In the genomic region with DNA sequence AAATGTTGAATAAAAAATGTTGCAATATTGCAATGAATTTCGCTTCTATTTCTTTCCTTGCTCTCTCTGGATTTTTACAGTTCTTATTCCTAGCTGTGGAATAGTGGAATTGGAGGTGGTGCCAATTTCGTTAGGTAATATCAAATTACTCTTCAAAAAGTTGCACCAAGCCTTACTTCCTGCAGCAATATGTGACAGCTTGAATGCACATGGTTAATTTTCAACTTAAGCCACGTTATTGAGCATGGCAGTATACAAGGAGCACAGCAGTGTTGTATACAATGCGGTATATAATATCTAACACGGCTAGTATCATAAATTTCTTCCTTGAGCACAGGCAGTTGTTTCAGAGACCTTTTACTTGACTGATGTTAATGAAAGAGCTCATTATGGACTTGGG, we compare ENCODE assay signal across 12 cellular contexts.
DNase-seq lines count a peak whose midpoint lies in the region; ATAC-seq and TF ChIP-seq lines count a peak whose summit lies in the region.
"Had no signal": no experiment of that assay in that cellular context is flagged by ENCODE, and none has a peak within 500 bp of the region (broad histone marks: within the 10 kb centered on the region; RNA-seq: fewer than 3 reads in every experiment).

No MANE protein-coding gene starts in this region.

- peak; percentile 25 for DNase-seq in DMS153 treated with DMSO at 0.1 percent for 48 hours (lab: John Stamatoyannopoulos, UW; ENCODE audit: unreplicated experiment)
- no peak for DNase-seq in DMS153 (lab: John Stamatoyannopoulos, UW)
- peak; percentile 54 for DNase-seq in left kidney (ENCODE audit: low read depth, low spot score)
- DNase-seq in NOMO-1 (lab: John Stamatoyannopoulos, UW; ENCODE audit: unreplicated experiment in 2 of 2) = no peak
- DNase-seq in H4 (ENCODE audit: low spot score) = no peak
- DNase-seq: 8988T; AML-193; Caco-2; CD8-positive, alpha-beta memory T cell; H7 had no signal

- TF ChIP-seq RAD21 in Ishikawa (IDR thresholded peaks at IDR 0.05; ENCODE audit: low read depth) = no peak

- TF ChIP-seq EP300 in Ishikawa (IDR thresholded peaks at IDR 0.05; ENCODE audit: borderline replicate concordance) = peak; percentile 20; the same call in 1 of the 2 replicates

- no peak for ATAC-seq in GM18511 (IDR thresholded peaks at IDR 0.05; ENCODE audit: unreplicated experiment)

TF ChIP-seq in Ishikawa, 13 proteins besides CTCF, POLR2A, EP300 and RAD21:
- TF ChIP-seq EGR1 (IDR thresholded peaks at IDR 0.05) = no peak
- TF ChIP-seq NFIC (IDR thresholded peaks at IDR 0.05) = peak; percentile 36; the same call in 1 of the 2 replicates
TF ChIP-seq in Ishikawa: peak in this region for 1.

Comparison
In these comparisons a context has a peak if more than half of its experiments do, and no peak if none do; other contexts are left out.
1. DNase-seq: peak in DMS153 treated with DMSO at 0.1 percent for 48 hours (single experiment) and left kidney (single experiment); none in DMS153 (single experiment), NOMO-1 (0 of 2) and H4 (single experiment).